5 cellular contexts compared by ENCODE assay signal in genomic region chr2:131836116-131836515, GRCh38.
A peak's percentile ranks its signal among the peaks of the same experiment; 100 is the strongest.
DNase-seq lines count a peak whose midpoint lies in the region; FAIRE-seq and TF ChIP-seq lines count a peak whose summit lies in the region.
"Not testable (repeated sequence)": the region's sequence is repeated elsewhere in the genome, so short reads cannot be mapped to it uniquely, and the experiment has no call there.

No MANE protein-coding gene starts in this region.

- H4K91ac ChIP-seq in neuronal stem cell (ENCODE audit: low read depth, low read length, poor library complexity): not testable (repeated sequence)

- not testable (repeated sequence) for H3K27me3 ChIP-seq in neuronal stem cell (ENCODE audit: control insufficient read depth in 3 of 3, insufficient read depth in 3 of 3, low read depth in 1 of 3, low read length in 3 of 3)

- intact Hi-C loops in kidney (cut with DNase I): not testable (repeated sequence)

- DNase-seq in AG20443 (ENCODE audit: low spot score) (peak; percentile 2), GM10266 (ENCODE audit: extremely low spot score) (peak; percentile 9), GM20000 (ENCODE audit: low spot score) (peak; percentile 8), kidney (peak; percentile 37)
- not testable (repeated sequence) for DNase-seq in neuronal stem cell (ENCODE audit: low spot score)

- H3K23ac ChIP-seq in neuronal stem cell (ENCODE audit: low read depth, low read length, poor library complexity): not testable (repeated sequence)

- H3K9me3 ChIP-seq in kidney (ENCODE audit: control insufficient read depth in 1 of 2, low read length in 2 of 2); neuronal stem cell (replicated peaks in 1 of 2; ENCODE audit: control insufficient read depth in 2 of 2, insufficient read depth in 1 of 2, low read depth in 1 of 2, low read length in 2 of 2): not testable (repeated sequence)

- H3K9ac ChIP-seq in kidney (ENCODE audit: low read length in 2 of 2); neuronal stem cell (ENCODE audit: low read depth, low read length, poor library complexity): not testable (repeated sequence)

- H3K4me1 ChIP-seq in kidney (ENCODE audit: control insufficient read depth in 1 of 2, insufficient read depth in 1 of 2, low read depth in 1 of 2, low read length in 2 of 2); neuronal stem cell (ENCODE audit: control insufficient read depth in 2 of 2, insufficient read depth in 1 of 2, low read depth in 1 of 2, low read length in 2 of 2): not testable (repeated sequence)

- H3K14ac ChIP-seq in neuronal stem cell (ENCODE audit: low read length): not testable (repeated sequence)

- H2BK5ac ChIP-seq in neuronal stem cell (ENCODE audit: low read length): peak overlapping the region; percentile 13

- not testable (repeated sequence) for H2BK12ac ChIP-seq in neuronal stem cell (ENCODE audit: low read length)

- H3K79me1 ChIP-seq in neuronal stem cell (ENCODE audit: low read depth, low read length): not testable (repeated sequence)

- H2AFZ ChIP-seq in neuronal stem cell (ENCODE audit: low read length): not testable (repeated sequence)

- not testable (repeated sequence) for TF ChIP-seq CTCF in GM10266 (IDR thresholded peaks at IDR 0.05; ENCODE audit: control insufficient read depth, insufficient read depth, low read depth, missing control alignments); GM20000 (IDR thresholded peaks at IDR 0.05; ENCODE audit: extremely low read depth, missing control alignments); kidney (IDR thresholded peaks at IDR 0.05; ENCODE audit: borderline replicate concordance, extremely low read depth, insufficient read depth)

- H4K8ac ChIP-seq in neuronal stem cell (ENCODE audit: low read depth, low read length): not testable (repeated sequence)

- FAIRE-seq in kidney (lab: Jason Lieb, UNC): not testable (repeated sequence)

- H3K36me3 ChIP-seq in kidney (ENCODE audit: control insufficient read depth in 1 of 2, insufficient read depth in 2 of 2, low read length in 2 of 2); neuronal stem cell (replicated peaks in 1 of 2; ENCODE audit: control insufficient read depth in 2 of 2, insufficient read depth in 2 of 2, low read length in 2 of 2): not testable (repeated sequence)

- not testable (repeated sequence) for H3K4ac ChIP-seq in neuronal stem cell (ENCODE audit: low read length)

- not testable (repeated sequence) for H3K4me2 ChIP-seq in neuronal stem cell (ENCODE audit: insufficient read depth, low read length, poor library complexity, severe bottlenecking)

- not testable (repeated sequence) for H2BK120ac ChIP-seq in neuronal stem cell (ENCODE audit: low read depth, low read length)

- not testable (repeated sequence) for H3K4me3 ChIP-seq in kidney (ENCODE audit: low read length in 2 of 2); neuronal stem cell (ENCODE audit: low read length in 2 of 2)

- H2BK15ac ChIP-seq in neuronal stem cell (ENCODE audit: low read length): not testable (repeated sequence)

- WGBS in neuronal stem cell (ENCODE audit: extremely low coverage in 2 of 2, insufficient read length in 2 of 2, insufficient replicate concordance in 1 of 2), 2 donors: no CpG with 5 or more reads among the region's 11 CpGs

- H3K27ac ChIP-seq in kidney (ENCODE audit: low read depth in 2 of 2, low read length in 2 of 2); neuronal stem cell (replicated peaks; ENCODE audit: low read length): not testable (repeated sequence)

- H3K18ac ChIP-seq in neuronal stem cell (ENCODE audit: low read length): not testable (repeated sequence)

- H2AK5ac ChIP-seq in neuronal stem cell (ENCODE audit: low read depth, low read length): not testable (repeated sequence)
